ENCODE assay signal across 8 cellular contexts in the genomic region with DNA sequence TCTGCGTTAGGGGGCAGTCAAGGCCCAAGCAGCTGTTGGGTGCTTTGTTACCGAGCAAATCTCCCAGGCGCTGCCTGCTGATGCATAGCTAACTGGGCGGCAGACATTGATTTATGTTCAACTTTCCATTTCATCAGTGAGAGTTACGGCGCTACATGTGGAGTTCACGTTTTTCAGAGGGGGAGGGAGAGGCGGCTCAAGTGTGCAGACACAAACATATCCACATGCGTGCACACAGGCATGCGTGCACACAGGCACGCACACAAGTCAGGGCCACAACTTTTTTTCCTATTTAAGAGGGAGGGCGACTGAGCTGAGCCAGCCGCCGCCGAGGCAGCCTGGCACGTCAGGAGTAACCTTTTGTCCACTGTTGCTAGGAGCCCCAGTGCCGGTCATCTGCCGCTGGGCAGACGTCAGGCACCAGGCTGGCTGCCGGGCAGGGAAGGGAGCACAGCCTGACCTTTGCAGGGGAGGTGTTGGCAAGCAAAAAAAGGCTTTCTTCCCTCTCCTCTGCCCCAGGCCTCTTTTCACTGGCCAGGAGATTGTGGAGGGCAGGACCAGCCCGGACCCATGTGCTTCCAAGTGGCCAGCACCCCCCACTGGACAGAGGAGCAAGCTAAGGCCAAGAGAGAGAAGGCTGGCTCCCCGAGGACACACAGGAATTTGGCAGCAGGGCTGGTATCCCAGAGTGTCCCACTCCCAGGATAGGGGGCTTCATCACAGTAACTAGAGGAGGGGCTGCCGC.
DNase-seq lines count a peak whose midpoint lies in the region; ATAC-seq and TF ChIP-seq lines count a peak whose summit lies in the region.

No MANE protein-coding gene starts in this region.

- peak overlapping the region; percentile 96 for H3K27ac Mint-ChIP-seq in chondrocyte (ENCODE audit: unreplicated experiment)
- no peak overlapping the region for H3K27ac Mint-ChIP-seq in activated CD8-positive, alpha-beta memory T cell treated with anti-CD3 and anti-CD28 coated beads, Interleukin-2, amount 10 ng/mL, durations not matched to agents 7 days and 5 days

- H3K9me3 ChIP-seq in stomach smooth muscle (ENCODE audit: control insufficient read depth in 2 of 2, low read length in 2 of 2) = no peaks in the 10 kb centered on the region

- H3K4me3 ChIP-seq in stomach smooth muscle (ENCODE audit: low read length in 2 of 2) = peak overlapping the region; percentile 26 to 57

- H3K4me1 ChIP-seq in stomach smooth muscle (ENCODE audit: control insufficient read depth, insufficient read depth, low read length) = peaks cover 78% of the 10 kb centered on the region

- H3K27ac ChIP-seq in stomach smooth muscle (ENCODE audit: low read length) = peak overlapping the region; percentile 98

- H3K4me1 Mint-ChIP-seq in chondrocyte (ENCODE audit: low read depth) = peaks cover 65% of the 10 kb centered on the region
- peaks cover 24% of the 10 kb centered on the region for H3K4me1 Mint-ChIP-seq in activated CD8-positive, alpha-beta memory T cell treated with anti-CD3 and anti-CD28 coated beads, Interleukin-2, amount 10 ng/mL, durations not matched to agents 7 days and 5 days

- H3K4me3 Mint-ChIP-seq in chondrocyte (ENCODE audit: unreplicated experiment) = peak overlapping the region; percentile 61
- H3K4me3 Mint-ChIP-seq in activated CD8-positive, alpha-beta memory T cell treated with anti-CD3 and anti-CD28 coated beads, Interleukin-2, amount 10 ng/mL, durations not matched to agents 7 days and 5 days = no peak overlapping the region

- DNase-seq in ELR (ENCODE audit: low read depth) (peak; percentile 73), NCI-H2227 treated with DMSO at 0.1 percent for 48 hours (lab: John Stamatoyannopoulos, UW) (peak; percentile 68), chondrocyte (ENCODE audit: low spot score) (no peak), left lobe of liver (ENCODE audit: low spot score) (peak; percentile 97), GM19238 (ENCODE audit: insufficient read length, low spot score) (no peak)
- no peak for DNase-seq in activated CD8-positive, alpha-beta memory T cell treated with anti-CD3 and anti-CD28 coated beads, Interleukin-2, amount 10 ng/mL, durations not matched to agents 7 days and 5 days

- H3K27me3 Mint-ChIP-seq in chondrocyte (ENCODE audit: low read depth) = no peaks in the 10 kb centered on the region
- no peaks in the 10 kb centered on the region for H3K27me3 Mint-ChIP-seq in activated CD8-positive, alpha-beta memory T cell treated with anti-CD3 and anti-CD28 coated beads, Interleukin-2, amount 10 ng/mL, durations not matched to agents 7 days and 5 days

- H3K36me3 Mint-ChIP-seq in chondrocyte (ENCODE audit: low read depth) = no peaks in the 10 kb centered on the region
- H3K36me3 Mint-ChIP-seq in activated CD8-positive, alpha-beta memory T cell treated with anti-CD3 and anti-CD28 coated beads, Interleukin-2, amount 10 ng/mL, durations not matched to agents 7 days and 5 days = peaks cover 9% of the 10 kb centered on the region

- TF ChIP-seq CTCF in chondrocyte (IDR thresholded peaks at IDR 0.05) = peak; percentile 74

- CTCF ChIA-PET in activated CD8-positive, alpha-beta memory T cell treated with anti-CD3 and anti-CD28 coated beads, Interleukin-2, amount 10 ng/mL, durations not matched to agents 7 days and 5 days (lab: Charles Lee) = interaction anchor here (1.4 to 1.6 kb wide), 2 partner anchors 10 to 37 kb away, joined by 3 to 5 read pairs; no protein-coding TSS in a partner anchor

- ATAC-seq in left lobe of liver = peak; percentile 63
- no peak for ATAC-seq in HG03342 (IDR thresholded peaks at IDR 0.05; ENCODE audit: unreplicated experiment)
- no peak for ATAC-seq in activated CD8-positive, alpha-beta memory T cell treated with anti-CD3 and anti-CD28 coated beads, Interleukin-2, amount 10 ng/mL, durations not matched to agents 7 days and 5 days

- peaks cover 0 to 2% of the 10 kb centered on the region in 2 donors for H3K36me3 ChIP-seq in stomach smooth muscle (ENCODE audit: control insufficient read depth in 2 of 2, insufficient read depth in 2 of 2, low read length in 2 of 2)

- no peaks in the 10 kb centered on the region for H3K9me3 Mint-ChIP-seq in chondrocyte (ENCODE audit: low read depth)
- no peaks in the 10 kb centered on the region for H3K9me3 Mint-ChIP-seq in activated CD8-positive, alpha-beta memory T cell treated with anti-CD3 and anti-CD28 coated beads, Interleukin-2, amount 10 ng/mL, durations not matched to agents 7 days and 5 days (ENCODE audit: low read depth)

- H3K27me3 ChIP-seq in stomach smooth muscle (ENCODE audit: control insufficient read depth in 1 of 2, insufficient read depth in 2 of 2, low read length in 2 of 2) = no peaks in the 10 kb centered on the region

- peak overlapping the region; percentile 73 to 84 for H3K9ac ChIP-seq in stomach smooth muscle (ENCODE audit: low read length in 2 of 2)

Comparison
In these comparisons a context has a peak if more than half of its experiments do, and no peak if none do; other contexts are left out.
1. DNase-seq: peak in ELR (single experiment), NCI-H2227 treated with DMSO at 0.1 percent for 48 hours (single experiment) and left lobe of liver (single experiment); none in chondrocyte (single experiment), activated CD8-positive, alpha-beta memory T cell treated with anti-CD3 and anti-CD28 coated beads, Interleukin-2, amount 10 ng/mL, durations not matched to agents 7 days and 5 days (single experiment) and GM19238 (single experiment).